Comparison of ENCODE assay signal across 8 cellular contexts in genomic region chr2:203683932-203684556, GRCh38. TPM values are rescaled to one million over a fixed set of nuclear protein-coding genes. Genes with fewer than 3 reads are reported as not detected.
DNase-seq lines count a peak whose midpoint lies in the region; ATAC-seq, FAIRE-seq and TF ChIP-seq lines count a peak whose summit lies in the region.

No MANE protein-coding gene starts in this region.

- 87 to 88% methylated on average over 1 of the region's 1 CpG for WGBS in pancreas, 2 donors

- peaks cover 0 to 3% (median 0%) of the 10 kb centered on the region in 5 donors for H3K27me3 Mint-ChIP-seq in naive thymus-derived CD8-positive, alpha-beta T cell

- H3K4me1 ChIP-seq in pancreas: peaks cover 0 to 2% (median 0%) of the 10 kb centered on the region in 3 donors

- TF ChIP-seq CTCF in GM20000 (IDR thresholded peaks at IDR 0.05; ENCODE audit: extremely low read depth, missing control alignments): no peak
- TF ChIP-seq CTCF in choroid plexus epithelial cell (conservative IDR thresholded peaks at IDR 0.05; ENCODE audit: low read depth, low read length): no peak
- TF ChIP-seq CTCF in pancreas (IDR thresholded peaks at IDR 0.05): no peak

- H3K9me3 ChIP-seq in pancreas: no peaks in the 10 kb centered on the region

- POLR2A ChIA-PET in naive thymus-derived CD8-positive, alpha-beta T cell (lab: Charles Lee): interaction anchor here (1.3 kb wide), 1 partner anchor 57 kb away, joined by 3 read pairs; no protein-coding TSS in a partner anchor

- H3K36me3 Mint-ChIP-seq in naive thymus-derived CD8-positive, alpha-beta T cell: no peaks in the 10 kb centered on the region

- no peaks in the 10 kb centered on the region for H3K36me3 ChIP-seq in pancreas

- H3K9me3 Mint-ChIP-seq in naive thymus-derived CD8-positive, alpha-beta T cell: no peaks in the 10 kb centered on the region

- ATAC-seq in HG03521 (IDR thresholded peaks at IDR 0.05; ENCODE audit: unreplicated experiment) (peak; percentile 60), pancreas (peak in 3 of 4 donors; percentile 56 to 88 (median 79))
- ATAC-seq in naive thymus-derived CD8-positive, alpha-beta T cell: no peak

- no peak for FAIRE-seq in pancreas (lab: Jason Lieb, UNC)

- H3K27ac ChIP-seq in pancreas: peak overlapping the region in 2 of 4 donors; percentile 16 to 30

- H3K4me3 ChIP-seq in choroid plexus epithelial cell (ENCODE audit: low read depth, low read length) (no peak overlapping the region), pancreas (no peak overlapping the region)

- H3K27ac Mint-ChIP-seq in naive thymus-derived CD8-positive, alpha-beta T cell: no peak overlapping the region

- no peak overlapping the region for H3K4me3 Mint-ChIP-seq in naive thymus-derived CD8-positive, alpha-beta T cell

- no peaks in the 10 kb centered on the region for H3K27me3 ChIP-seq in pancreas

- peaks cover 14 to 34% (median 29%) of the 10 kb centered on the region in 4 donors for H3K4me1 Mint-ChIP-seq in naive thymus-derived CD8-positive, alpha-beta T cell

- DNase-seq in GM04504 (ENCODE audit: low read depth) (peak; percentile 44), GM20000 (ENCODE audit: low spot score) (peak; percentile 62), choroid plexus epithelial cell (ENCODE audit: low read depth) (peak; percentile 95), pancreas (no peak), NCI-H2107 treated with DMSO at 0.1 percent for 48 hours (lab: John Stamatoyannopoulos, UW; ENCODE audit: unreplicated experiment) (no peak), NCI-H2107 (lab: John Stamatoyannopoulos, UW) (no peak)
- no peak for DNase-seq in naive thymus-derived CD8-positive, alpha-beta T cell

- intact Hi-C loops in pancreas (cut with DNase I): no loop called here

RNA-seq across cellular contexts. Expression of gene CD28, which starts 22.4 kb away (rescaled TPM):
- under 1 TPM; 0.21 to 0.63 (median 0.30) TPM for total RNA-seq in pancreas
- under 1 TPM in 1 of 2 donors, not detected in 1; 0.08 TPM for polyA plus RNA-seq in pancreas
- total RNA-seq in naive thymus-derived CD8-positive, alpha-beta T cell: 100 to 1,000 TPM; 128 to 133 TPM
- 10 to 100 TPM; 15.8 to 32.0 (median 29.3) TPM for polyA plus RNA-seq in naive thymus-derived CD8-positive, alpha-beta T cell

Comparison
In these comparisons a context has a peak if more than half of its experiments do, and no peak if none do; other contexts are left out.
1. DNase-seq: peak in GM04504 (single experiment), GM20000 (single experiment) and choroid plexus epithelial cell (single experiment); none in pancreas (0 of 6), NCI-H2107 treated with DMSO at 0.1 percent for 48 hours (single experiment), NCI-H2107 (single experiment) and naive thymus-derived CD8-positive, alpha-beta T cell (0 of 10).
2. ATAC-seq: peak in HG03521 (single experiment) and pancreas (3 of 4); none in naive thymus-derived CD8-positive, alpha-beta T cell (0 of 2).
3. RNA of gene CD28, which starts 22.4 kb away (total RNA-seq): 128 to 133 TPM in naive thymus-derived CD8-positive, alpha-beta T cell; 0.21 to 0.63 TPM in pancreas; every median in the first group is over 10 times any median in the second.